1 cellular context compared by ENCODE assay signal in genomic region chr4:104501290-104501689, GRCh38.
TF ChIP-seq lines count a peak whose summit lies in the region.

No MANE protein-coding gene starts in this region.

TF ChIP-seq in WTC11, 78 proteins besides CTCF, POLR2A, EP300 and RAD21 (continued from another document):
- TF ChIP-seq FOXP4 (CRISPR knock-in tag; IDR thresholded peaks at IDR 0.05) (no peak), PRDM15 (CRISPR knock-in tag; IDR thresholded peaks at IDR 0.05) (no peak), PRRX2 (CRISPR knock-in tag; IDR thresholded peaks at IDR 0.05) (no peak), ZMAT4 (CRISPR knock-in tag; IDR thresholded peaks at IDR 0.05) (no peak)
- TF ChIP-seq, protein P1, sequence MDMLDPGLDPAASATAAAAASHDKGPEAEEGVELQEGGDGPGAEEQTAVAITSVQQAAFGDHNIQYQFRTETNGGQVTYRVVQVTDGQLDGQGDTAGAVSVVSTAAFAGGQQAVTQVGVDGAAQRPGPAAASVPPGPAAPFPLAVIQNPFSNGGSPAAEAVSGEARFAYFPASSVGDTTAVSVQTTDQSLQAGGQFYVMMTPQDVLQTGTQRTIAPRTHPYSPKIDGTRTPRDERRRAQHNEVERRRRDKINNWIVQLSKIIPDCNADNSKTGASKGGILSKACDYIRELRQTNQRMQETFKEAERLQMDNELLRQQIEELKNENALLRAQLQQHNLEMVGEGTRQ (CRISPR knock-in tag; IDR thresholded peaks at IDR 0.05): no peak
